ENCODE assay signal across 19 cellular contexts in genomic region chr6:37559501-37559900, GRCh38. TPM values are rescaled to one million over a fixed set of nuclear protein-coding genes. Genes with fewer than 3 reads are reported as not detected.
DNase-seq lines count a peak whose midpoint lies in the region; ATAC-seq and TF ChIP-seq lines count a peak whose summit lies in the region.
"Had no signal": no experiment of that assay in that cellular context is flagged by ENCODE, and none has a peak within 500 bp of the region (broad histone marks: within the 10 kb centered on the region; RNA-seq: fewer than 3 reads in every experiment).

No MANE protein-coding gene starts in this region.

- H3K27ac ChIP-seq in heart left ventricle, result no peak overlapping the region
- no peak overlapping the region for H3K27ac ChIP-seq in thyroid gland
- H3K27ac ChIP-seq: cardiac muscle cell, SJSA1, tibial nerve had no signal

- no peaks in the 10 kb centered on the region for H3K36me3 ChIP-seq in neuron (ENCODE audit: insufficient read depth, low read length)
- H3K36me3 ChIP-seq in heart left ventricle, result no peaks in the 10 kb centered on the region
- H3K36me3 ChIP-seq in thyroid gland, result no peaks in the 10 kb centered on the region
- H3K36me3 ChIP-seq: cardiac muscle cell, SJSA1, tibial nerve had no signal

- H3K4me1 Mint-ChIP-seq in T-helper 17 cell, result peaks cover 37% of the 10 kb centered on the region
- peaks cover 18 to 36% of the 10 kb centered on the region in 2 donors for H3K4me1 Mint-ChIP-seq in effector memory CD8-positive, alpha-beta T cell (ENCODE audit: low read depth in 2 of 2)

- H3K9me3 ChIP-seq in T-helper 17 cell (ENCODE audit: control insufficient read depth, low read length, poor library complexity, severe bottlenecking), result no peaks in the 10 kb centered on the region
- H3K9me3 ChIP-seq in neuron (ENCODE audit: low read length), result no peaks in the 10 kb centered on the region
- peaks cover 0 to 2% (median 0%) of the 10 kb centered on the region in 12 donors for H3K9me3 ChIP-seq in heart left ventricle
- no peaks in the 10 kb centered on the region for H3K9me3 ChIP-seq in thyroid gland
- H3K9me3 ChIP-seq: SJSA1 had no signal

- H3K4me3 Mint-ChIP-seq in T-helper 17 cell, result no peak overlapping the region
- peak overlapping the region in 1 of 2 donors; percentile 13 for H3K4me3 Mint-ChIP-seq in effector memory CD8-positive, alpha-beta T cell
- H3K4me3 Mint-ChIP-seq: activated CD4-positive, alpha-beta T cell treated with anti-CD3 and anti-CD28 coated beads, Interleukin-2, amount 10 ng/mL, durations not matched to agents 24 days and 14 days had no signal

- ATAC-seq in T-helper 17 cell (no peak), heart left ventricle (no peak)
- peak; percentile 10 for ATAC-seq in effector memory CD8-positive, alpha-beta T cell (replicated peaks)
- ATAC-seq: activated naive CD4-positive, alpha-beta T cell treated with anti-CD3 and anti-CD28 coated beads, Interleukin-2, amount 50 U/mL, for 72 hours had no signal

- H3K9me3 Mint-ChIP-seq in effector memory CD8-positive, alpha-beta T cell, result no peaks in the 10 kb centered on the region
- H3K9me3 Mint-ChIP-seq: activated naive CD4-positive, alpha-beta T cell treated with anti-CD3 and anti-CD28 coated beads, Interleukin-2, amount 50 U/mL, for 72 hours had no signal

- peaks cover 57% of the 10 kb centered on the region for H3K4me1 ChIP-seq in neuron (ENCODE audit: insufficient read depth, low read length)
- peaks cover 0 to 11% (median 0%) of the 10 kb centered on the region in 12 donors for H3K4me1 ChIP-seq in heart left ventricle
- H3K4me1 ChIP-seq in thyroid gland, result no peaks in the 10 kb centered on the region
- H3K4me1 ChIP-seq: tibial nerve had no signal

- peak overlapping the region; percentile 65 for H2AFZ ChIP-seq in neuron (ENCODE audit: low read depth, low read length)

- H3K27me3 ChIP-seq in neuron (ENCODE audit: insufficient read depth, low read length) (no peaks in the 10 kb centered on the region), heart left ventricle (peaks cover 0 to 3% (median 0%) of the 10 kb centered on the region in 9 donors), thyroid gland (no peaks in the 10 kb centered on the region)
- H3K27me3 ChIP-seq: cardiac muscle cell, SJSA1 had no signal

- no peak for DNase-seq in GM12865 (ENCODE audit: low read depth)
- DNase-seq in T-helper 17 cell, result no peak
- DNase-seq in effector memory CD8-positive, alpha-beta T cell, result no peak
- DNase-seq in cerebellum (ENCODE audit: low spot score), result no peak
- no peak for DNase-seq in heart left ventricle
- no peak for DNase-seq in thyroid gland
- no peak for DNase-seq in T1000 (lab: John Stamatoyannopoulos, UW)
- DNase-seq: activated CD4-positive, alpha-beta T cell treated with anti-CD3 and anti-CD28 coated beads, Interleukin-2, amount 10 ng/mL, durations not matched to agents 24 days and 14 days; KG1; left cardiac atrium; NCI-H1092; NCI-H2081 treated with DMSO at 0.1 percent for 48 hours; stimulated activated CD4-positive, alpha-beta T cell treated with anti-CD3 and anti-CD28 coated beads, Interleukin-2, amount 100 ng/mL, for 48 hours; T-helper 9 cell had no signal

- no peak for TF ChIP-seq CTCF in GM12865 (IDR thresholded peaks at IDR 0.05; ENCODE audit: insufficient read depth, low read depth, low read length, missing control alignments)
- no peak for TF ChIP-seq CTCF in heart left ventricle (IDR thresholded peaks at IDR 0.05)
- no peak for TF ChIP-seq CTCF in thyroid gland (IDR thresholded peaks at IDR 0.05)

- peaks cover 5% of the 10 kb centered on the region for H3K27me3 Mint-ChIP-seq in T-helper 17 cell
- peaks cover 0 to 3% of the 10 kb centered on the region in 2 donors for H3K27me3 Mint-ChIP-seq in effector memory CD8-positive, alpha-beta T cell

- H3K4me3 ChIP-seq in GM12865 (ENCODE audit: low read depth, low read length) (peak overlapping the region; percentile 67), neuron (ENCODE audit: low read length) (peak overlapping the region; percentile 38), heart left ventricle (peak overlapping the region in 1 of 12 donors; percentile 19), thyroid gland (replicated peaks in 1 of 3) (no peak overlapping the region)
- H3K4me3 ChIP-seq: cardiac muscle cell, SJSA1, tibial nerve had no signal

- intact Hi-C loops in heart left ventricle (cut with DNase I), result loop anchor here in 1 of 10 donors (10.0 kb wide), 1 partner anchor 125 kb away; no protein-coding TSS in a partner anchor
- intact Hi-C loops in thyroid gland (cut with DNase I), result no loop called here

- no peak for TF ChIP-seq POLR2A in heart left ventricle (IDR thresholded peaks at IDR 0.05)
- no peak for TF ChIP-seq POLR2A in thyroid gland (IDR thresholded peaks at IDR 0.05)

- H3K27ac Mint-ChIP-seq in T-helper 17 cell, result peak overlapping the region; percentile 87
- H3K27ac Mint-ChIP-seq in effector memory CD8-positive, alpha-beta T cell, result peak overlapping the region; percentile 18 to 70

- WGBS in heart left ventricle, 4 donors, result 61 to 79% (median 70%) methylated on average over 4 of the region's 4 CpGs
- 55 to 83% methylated on average over 4 of the region's 4 CpGs for WGBS in thyroid gland, 2 donors

- peaks cover 4% of the 10 kb centered on the region for H3K36me3 Mint-ChIP-seq in T-helper 17 cell (ENCODE audit: low read depth)
- no peaks in the 10 kb centered on the region for H3K36me3 Mint-ChIP-seq in effector memory CD8-positive, alpha-beta T cell (ENCODE audit: insufficient read depth)

RNA-seq across cellular contexts. Expression of gene CCDC167, which starts 59.8 kb away (rescaled TPM):
- total RNA-seq in T-helper 17 cell (10 to 100 TPM; 29.6 to 43.7 TPM), cerebellum (11.7 TPM), heart left ventricle (10 to 100 TPM; 17.6 to 53.7 (median 25.2) TPM), thyroid gland (10 to 100 TPM in 3 of 4 donors, not detected in 1; 24.7 to 40.3 (median 26.6) TPM)
- polyA plus RNA-seq in heart left ventricle, result 10 to 100 TPM; 44.2 to 76.7 TPM

Comparison
In these comparisons a context has a peak if more than half of its experiments do, and no peak if none do; other contexts are left out.
1. H3K4me3 ChIP-seq: peak in GM12865 (single experiment) and neuron (single experiment); none in thyroid gland (0 of 3).